In genomic region chr10:43352951-43353350, GRCh38 we compare ENCODE assay signal across 1 cellular context.
TF ChIP-seq lines count a peak whose summit lies in the region.

No MANE protein-coding gene starts in this region.

TF ChIP-seq in H1, 55 proteins besides CTCF, POLR2A, EP300 and RAD21 (continued from another document):
- no peak for TF ChIP-seq CHD2 (IDR thresholded peaks at IDR 0.05; ENCODE audit: low read length)
TF ChIP-seq in H1: peak in this region for 2.
